ENCODE assay signal across 8 cellular contexts in genomic region chr5:17436766-17437221, GRCh38.
DNase-seq lines count a peak whose midpoint lies in the region; ATAC-seq and TF ChIP-seq lines count a peak whose summit lies in the region.

No MANE protein-coding gene starts in this region.

- TF ChIP-seq CTCF in natural killer cell (IDR thresholded peaks at IDR 0.05), result no peak

- peaks cover 11 to 15% of the 10 kb centered on the region in 2 donors for H3K4me1 Mint-ChIP-seq in natural killer cell

- peak; percentile 87 for DNase-seq in SKM-1 (lab: John Stamatoyannopoulos, UW; ENCODE audit: unreplicated experiment)
- DNase-seq in natural killer cell, result no peak
- DNase-seq in NCI-H2081 treated with DMSO at 0.1 percent for 48 hours (lab: John Stamatoyannopoulos, UW), result no peak
- DNase-seq in SHP77 (lab: John Stamatoyannopoulos, UW), result no peak
- DNase-seq in NCI-H1417 treated with DMSO at 0.1 percent for 48 hours (lab: John Stamatoyannopoulos, UW), result no peak
- no peak for DNase-seq in NCI-H2029 treated with DMSO at 0.1 percent for 48 hours (lab: John Stamatoyannopoulos, UW)

- H3K27me3 Mint-ChIP-seq in natural killer cell (ENCODE audit: low read depth in 2 of 2), result no peaks in the 10 kb centered on the region

- intact Hi-C loops in natural killer cell (cut with micrococcal nuclease), result no loop called here

- peak overlapping the region; percentile 29 to 48 for H3K27ac Mint-ChIP-seq in natural killer cell

- peaks cover 7 to 13% of the 10 kb centered on the region in 2 donors for H3K9me3 Mint-ChIP-seq in natural killer cell

- peaks cover 9% of the 10 kb centered on the region for H3K36me3 Mint-ChIP-seq in natural killer cell

- peak; percentile 66 for ATAC-seq in GM18867 (IDR thresholded peaks at IDR 0.05; ENCODE audit: unreplicated experiment)
- ATAC-seq in HG02981 (IDR thresholded peaks at IDR 0.05; ENCODE audit: unreplicated experiment), result peak; percentile 81
- peak in 2 of 3 donors; percentile 43 to 46 for ATAC-seq in natural killer cell

- H3K4me3 Mint-ChIP-seq in natural killer cell, result peak overlapping the region; percentile 67
